ENCODE assay signal across 10 cellular contexts in the genomic region with DNA sequence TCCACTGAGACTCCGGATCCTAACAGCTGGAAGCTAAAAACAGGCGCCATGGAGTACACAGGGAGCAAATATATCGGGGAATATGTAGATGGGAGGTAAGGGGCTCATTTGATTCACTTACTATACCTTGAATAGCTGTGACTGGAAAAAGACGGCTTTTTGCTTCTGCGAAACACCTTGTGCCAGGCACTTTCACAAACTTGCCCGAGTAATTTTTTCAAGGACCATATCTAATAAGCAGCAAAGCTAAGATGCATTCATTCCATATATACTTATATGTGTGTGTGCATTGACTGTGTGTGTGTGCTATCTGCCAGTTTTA. TPM values are rescaled to one million over a fixed set of nuclear protein-coding genes. Genes with fewer than 3 reads are reported as not detected.
A peak's percentile ranks its signal among the peaks of the same experiment; 100 is the strongest.
DNase-seq lines count a peak whose midpoint lies in the region; ATAC-seq and TF ChIP-seq lines count a peak whose summit lies in the region.
"Had no signal": no experiment of that assay in that cellular context is flagged by ENCODE, and none has a peak within 500 bp of the region (broad histone marks: within the 10 kb centered on the region; RNA-seq: fewer than 3 reads in every experiment).

No MANE protein-coding gene starts in this region.

- TF ChIP-seq CTCF in fibroblast of mammary gland (conservative IDR thresholded peaks at IDR 0.05; ENCODE audit: control insufficient read depth, insufficient read depth, low read depth, low read length): no peak

- no peak for DNase-seq in SJSA1 (ENCODE audit: low read depth in 1 of 2, low spot score in 2 of 2)
- no peak for DNase-seq in fibroblast of mammary gland (ENCODE audit: low read depth)
- DNase-seq in skeletal muscle cell (ENCODE audit: low read depth): no peak

- no peak overlapping the region for H3K27ac ChIP-seq in SJSA1

- H3K27me3 ChIP-seq in SJSA1 (replicated peaks): 0 out of 2 replicates have a peak, but pooled peaks cover under 1% of the 10 kb centered on the region

- 0 out of 2 replicates have a peak, but pooled peaks cover 3% of the 10 kb centered on the region for H3K36me3 ChIP-seq in SJSA1

- H3K4me3 ChIP-seq in SJSA1: peak overlapping the region; percentile 75
- peak overlapping the region; percentile 95 for H3K4me3 ChIP-seq in fibroblast of mammary gland (ENCODE audit: control insufficient read depth, low read depth, low read length)
- H3K4me3 ChIP-seq in skeletal muscle cell (ENCODE audit: low read depth, low read length): peak overlapping the region; percentile 92

- no peaks in the 10 kb centered on the region for H3K9me3 ChIP-seq in SJSA1 (replicated peaks)

- ATAC-seq in GM19395 (IDR thresholded peaks at IDR 0.05; ENCODE audit: unreplicated experiment): peak; percentile 2
- no peak for ATAC-seq in GM18868 (IDR thresholded peaks at IDR 0.05; ENCODE audit: unreplicated experiment)
- ATAC-seq in GM18858 (IDR thresholded peaks at IDR 0.05; ENCODE audit: unreplicated experiment): no peak
- no peak for ATAC-seq in GM18520 (IDR thresholded peaks at IDR 0.05; ENCODE audit: unreplicated experiment)
- no peak for ATAC-seq in GM19324 (IDR thresholded peaks at IDR 0.05; ENCODE audit: low FRiP score, unreplicated experiment)

- H3K4me1 ChIP-seq in SJSA1 (replicated peaks): no peaks in the 10 kb centered on the region

RNA-seq across cellular contexts. Expression of a gene that starts 0.2 kb away (rescaled TPM):
- total RNA-seq in SJSA1 (2014; rRNA removed; shearing (Covaris generic)): not detected in 2 replicates
- total RNA-seq: myocyte; T-helper 2 cell treated with Interferon-gamma antibody and Interleukin-4, amounts not matched to agents 100 ng/mL and 5 ng/mL, for 36 hours had no signal

RNA-seq across cellular contexts. Expression of a gene that starts 0.3 kb away (rescaled TPM):
- 38.5 and 47.8 TPM in 2 replicates for total RNA-seq in SJSA1 (2014; rRNA removed; shearing (Covaris generic))
